Comparison of ENCODE assay signal across 13 cellular contexts in genomic region chr3:45981321-45982038, GRCh38. TPM values are rescaled to one million over a fixed set of nuclear protein-coding genes. Genes with fewer than 3 reads are reported as not detected.
DNase-seq lines count a peak whose midpoint lies in the region; ATAC-seq and TF ChIP-seq lines count a peak whose summit lies in the region.
"Had no signal": no experiment of that assay in that cellular context is flagged by ENCODE, and none has a peak within 500 bp of the region (broad histone marks: within the 10 kb centered on the region; RNA-seq: fewer than 3 reads in every experiment).

No MANE protein-coding gene starts in this region.

- H3K9ac ChIP-seq in smooth muscle cell (ENCODE audit: low read depth), result no peak overlapping the region

- CTCF ChIA-PET in activated CD8-positive, alpha-beta memory T cell treated with anti-CD3 and anti-CD28 coated beads, Interleukin-2, amount 10 ng/mL, durations not matched to agents 7 days and 5 days (lab: Charles Lee), result interaction anchor here (1.1 to 6.8 kb wide), 9 partner anchors 9 to 99 kb away, joined by 3 to 42 read pairs (median 3); no protein-coding TSS in a partner anchor
- CTCF ChIA-PET in T-cell (lab: Charles Lee), result interaction anchor here in 1 of 2 donors (1.7 kb wide), 1 partner anchor 43 kb away, joined by 5 read pairs; no protein-coding TSS in a partner anchor

- TF ChIP-seq CTCF in epithelial cell of proximal tubule (conservative IDR thresholded peaks at IDR 0.05; ENCODE audit: low read depth, low read length) (no peak), smooth muscle cell (IDR thresholded peaks at IDR 0.05; ENCODE audit: borderline replicate concordance, insufficient read depth, poor library complexity, severe bottlenecking) (no peak), GM10266 (IDR thresholded peaks at IDR 0.05; ENCODE audit: control insufficient read depth, insufficient read depth, low read depth, missing control alignments) (no peak)

- no peaks in the 10 kb centered on the region for H3K79me2 ChIP-seq in smooth muscle cell (ENCODE audit: low read depth)

- POLR2A ChIA-PET in T-cell (lab: Charles Lee), result no interaction called here

- peaks cover 72% of the 10 kb centered on the region for H3K36me3 Mint-ChIP-seq in activated CD8-positive, alpha-beta memory T cell treated with anti-CD3 and anti-CD28 coated beads, Interleukin-2, amount 10 ng/mL, durations not matched to agents 7 days and 5 days
- peaks cover 75% of the 10 kb centered on the region for H3K36me3 Mint-ChIP-seq in T-cell

- no peaks in the 10 kb centered on the region for H3K9me3 ChIP-seq in smooth muscle cell (replicated peaks; ENCODE audit: low read depth)
- H3K9me3 ChIP-seq: breast epithelium had no signal

- peaks cover 90% of the 10 kb centered on the region for H3K4me1 Mint-ChIP-seq in activated CD8-positive, alpha-beta memory T cell treated with anti-CD3 and anti-CD28 coated beads, Interleukin-2, amount 10 ng/mL, durations not matched to agents 7 days and 5 days
- peaks cover 43 to 75% (median 74%) of the 10 kb centered on the region in 3 donors for H3K4me1 Mint-ChIP-seq in T-cell

- H3K4me2 ChIP-seq in smooth muscle cell, result peak overlapping the region; percentile 14

- no peaks in the 10 kb centered on the region for H3K27me3 ChIP-seq in smooth muscle cell (ENCODE audit: low read depth)
- H3K27me3 ChIP-seq: breast epithelium had no signal

- H2AFZ ChIP-seq in smooth muscle cell (ENCODE audit: low read depth), result no peak overlapping the region

- no peaks in the 10 kb centered on the region for H3K4me1 ChIP-seq in smooth muscle cell (ENCODE audit: low read depth)

- no peaks in the 10 kb centered on the region for H3K9me3 Mint-ChIP-seq in activated CD8-positive, alpha-beta memory T cell treated with anti-CD3 and anti-CD28 coated beads, Interleukin-2, amount 10 ng/mL, durations not matched to agents 7 days and 5 days (ENCODE audit: low read depth)
- no peaks in the 10 kb centered on the region for H3K9me3 Mint-ChIP-seq in T-cell
- H3K9me3 Mint-ChIP-seq: memory B cell had no signal

- H3F3A ChIP-seq in smooth muscle cell (ENCODE audit: low read depth), result peaks cover 10% of the 10 kb centered on the region

- no peak overlapping the region for H3K4me3 Mint-ChIP-seq in activated CD8-positive, alpha-beta memory T cell treated with anti-CD3 and anti-CD28 coated beads, Interleukin-2, amount 10 ng/mL, durations not matched to agents 7 days and 5 days
- H3K4me3 Mint-ChIP-seq in T-cell, result peak overlapping the region in 1 of 3 donors; percentile 0
- H3K4me3 Mint-ChIP-seq: memory B cell had no signal

- DNase-seq in activated CD8-positive, alpha-beta memory T cell treated with anti-CD3 and anti-CD28 coated beads, Interleukin-2, amount 10 ng/mL, durations not matched to agents 7 days and 5 days, result no peak
- DNase-seq in activated CD8-positive, alpha-beta memory T cell treated with anti-CD3 and anti-CD28 coated beads for 24 hours, result no peak
- DNase-seq in T-cell (no peak), epithelial cell of proximal tubule (ENCODE audit: low read depth) (peak; percentile 84), smooth muscle cell (lab: John Stamatoyannopoulos, UW; ENCODE audit: unreplicated experiment) (no peak), NCI-H187 treated with DMSO at 0.1 percent for 48 hours (lab: John Stamatoyannopoulos, UW) (no peak), GM10266 (ENCODE audit: extremely low spot score) (no peak), NOMO-1 treated with dmso at 0.1 percent for 144 hours (lab: John Stamatoyannopoulos, UW; ENCODE audit: unreplicated experiment) (no peak)
- DNase-seq: H7, Kasumi-1, NCI-H446 had no signal

- no peak for ATAC-seq in activated CD8-positive, alpha-beta memory T cell treated with anti-CD3 and anti-CD28 coated beads, Interleukin-2, amount 10 ng/mL, durations not matched to agents 7 days and 5 days
- no peak for ATAC-seq in T-cell (replicated peaks in 1 of 4)

- no peaks in the 10 kb centered on the region for H3K36me3 ChIP-seq in smooth muscle cell (ENCODE audit: low read depth)
- H3K36me3 ChIP-seq: breast epithelium had no signal

- H3K27ac ChIP-seq in smooth muscle cell (ENCODE audit: low read depth), result peak overlapping the region; percentile 8

- H3K27ac Mint-ChIP-seq in activated CD8-positive, alpha-beta memory T cell treated with anti-CD3 and anti-CD28 coated beads, Interleukin-2, amount 10 ng/mL, durations not matched to agents 7 days and 5 days, result peak overlapping the region; percentile 92
- peak overlapping the region; percentile 76 to 79 for H3K27ac Mint-ChIP-seq in T-cell
- H3K27ac Mint-ChIP-seq: memory B cell had no signal

- H3K4me3 ChIP-seq in epithelial cell of proximal tubule (ENCODE audit: low read depth, low read length), result no peak overlapping the region
- no peak overlapping the region for H3K4me3 ChIP-seq in smooth muscle cell
- H3K4me3 ChIP-seq: breast epithelium had no signal

- no peaks in the 10 kb centered on the region for H3K27me3 Mint-ChIP-seq in activated CD8-positive, alpha-beta memory T cell treated with anti-CD3 and anti-CD28 coated beads, Interleukin-2, amount 10 ng/mL, durations not matched to agents 7 days and 5 days
- no peaks in the 10 kb centered on the region for H3K27me3 Mint-ChIP-seq in T-cell
- H3K27me3 Mint-ChIP-seq: memory B cell had no signal

- WGBS in smooth muscle cell (ENCODE audit: low lambda C conversion rate), result 30% methylated on average over 2 of the region's 2 CpGs

- H4K20me1 ChIP-seq in smooth muscle cell (ENCODE audit: low read depth), result no peaks in the 10 kb centered on the region

RNA-seq across cellular contexts. Expression of gene FYCO1, which starts 14.1 kb away (rescaled TPM):
- total RNA-seq in activated CD8-positive, alpha-beta memory T cell treated with anti-CD3 and anti-CD28 coated beads, Interleukin-2, amount 10 ng/mL, durations not matched to agents 7 days and 5 days, result 10 to 100 TPM; 19.1 to 27.7 TPM
- total RNA-seq in T-cell (10 to 100 TPM; 24.6 to 46.3 (median 35.0) TPM), epithelial cell of proximal tubule (10.3 and 10.9 TPM in 2 replicates), smooth muscle cell (19.0 and 20.9 TPM in 2 replicates)
- polyA plus RNA-seq in smooth muscle cell, result 4.5 and 7.4 TPM in 2 replicates

RNA-seq across cellular contexts. Expression of gene CXCR6, which starts 38.2 kb away (rescaled TPM):
- 100 to 1,000 TPM in 1 of 2 experiments, 10 to 100 TPM in 1; 49.7 to 109 TPM for total RNA-seq in activated CD8-positive, alpha-beta memory T cell treated with anti-CD3 and anti-CD28 coated beads, Interleukin-2, amount 10 ng/mL, durations not matched to agents 7 days and 5 days
- 10 to 100 TPM in 1 of 5 donors, 1 to 10 TPM in 4; 2.0 to 14.7 (median 3.7) TPM for total RNA-seq in T-cell
- total RNA-seq in epithelial cell of proximal tubule, result not detected in 2 replicates
- total RNA-seq in smooth muscle cell, result 0.13 and 0.81 TPM in 2 replicates
- polyA plus RNA-seq in smooth muscle cell, result 0.19 and 0.35 TPM in 2 replicates
- total RNA-seq: H7 had no signal

RNA-seq across cellular contexts. Expression of gene XCR1, which starts 45.8 kb away (rescaled TPM):
- not detected for total RNA-seq in activated CD8-positive, alpha-beta memory T cell treated with anti-CD3 and anti-CD28 coated beads, Interleukin-2, amount 10 ng/mL, durations not matched to agents 7 days and 5 days
- total RNA-seq in T-cell, result under 1 TPM in 2 of 5 donors, not detected in 3; 0.08 to 0.28 TPM
- total RNA-seq in epithelial cell of proximal tubule, result not detected in 2 replicates
- 0.76 and 1.5 TPM in 2 replicates for total RNA-seq in smooth muscle cell
- 0.30 TPM in 1 of 2 replicates, not detected in the other for polyA plus RNA-seq in smooth muscle cell
- total RNA-seq: H7 had no signal
